In the genomic region with DNA sequence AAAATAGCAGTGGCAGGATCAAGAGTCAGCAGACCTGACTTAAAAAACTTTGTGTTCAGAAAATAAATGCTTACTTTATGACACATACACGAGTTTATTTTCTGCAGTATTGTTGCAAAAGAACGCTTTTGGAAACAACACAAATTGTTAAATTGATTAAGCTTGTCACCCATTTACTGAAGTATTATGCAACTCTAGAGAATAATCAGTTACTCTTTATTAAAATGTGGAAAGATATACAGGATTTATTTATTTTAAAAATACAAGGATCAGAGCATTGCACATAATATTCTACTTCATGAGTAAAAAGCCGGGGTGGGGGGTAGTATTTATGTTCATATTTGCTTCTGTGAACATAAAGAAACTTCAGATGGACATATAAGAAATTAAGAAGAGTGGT, we compare ENCODE assay signal across 19 cellular contexts.
A peak's percentile ranks its signal among the peaks of the same experiment; 100 is the strongest.
DNase-seq lines count a peak whose midpoint lies in the region; ATAC-seq and TF ChIP-seq lines count a peak whose summit lies in the region.
"Had no signal": no experiment of that assay in that cellular context is flagged by ENCODE, and none has a peak within 500 bp of the region (broad histone marks: within the 10 kb centered on the region; RNA-seq: fewer than 3 reads in every experiment).

No MANE protein-coding gene starts in this region.

- H3K79me2 ChIP-seq in Loucy (ENCODE audit: insufficient read depth, low read length): peaks cover 99% of the 10 kb centered on the region

- no peaks in the 10 kb centered on the region for H3K27me3 Mint-ChIP-seq in T-helper 2 cell treated with Interferon-gamma antibody and Interleukin-4, amounts not matched to agents 5 μg/mL and 100 μg/mL, for 36 hours (ENCODE audit: low read depth)
- no peaks in the 10 kb centered on the region for H3K27me3 Mint-ChIP-seq in central memory CD8-positive, alpha-beta T cell

- H3K4me1 ChIP-seq in Loucy (ENCODE audit: insufficient read depth, low read length, poor library complexity, severe bottlenecking) (peaks cover 66% of the 10 kb centered on the region), neutrophil (ENCODE audit: control insufficient read depth in 1 of 2, insufficient read depth in 1 of 2, low read depth in 1 of 2, low read length in 1 of 2) (peaks cover 88 to 92% of the 10 kb centered on the region in 2 experiments)
- H3K4me1 ChIP-seq: tibial artery had no signal

- peak overlapping the region; percentile 80 for H3K27ac Mint-ChIP-seq in T-helper 2 cell treated with Interferon-gamma antibody and Interleukin-4, amounts not matched to agents 5 μg/mL and 100 μg/mL, for 36 hours
- peak overlapping the region; percentile 94 for H3K27ac Mint-ChIP-seq in central memory CD8-positive, alpha-beta T cell (ENCODE audit: low read depth)
- H3K27ac Mint-ChIP-seq: activated B cell treated with CpG ODN at 0.5 μM for 24 hours had no signal

- no peaks in the 10 kb centered on the region for H3F3A ChIP-seq in Loucy (ENCODE audit: low read depth)

- ATAC-seq in central memory CD8-positive, alpha-beta T cell (replicated peaks; ENCODE audit: extremely low read depth, poor library complexity, severe bottlenecking): no peak
- ATAC-seq in HG03342 (IDR thresholded peaks at IDR 0.05; ENCODE audit: unreplicated experiment): no peak

- H3K27me3 ChIP-seq in Loucy (ENCODE audit: insufficient read depth, low read length, poor library complexity, severe bottlenecking) (no peaks in the 10 kb centered on the region), neutrophil (no peaks in the 10 kb centered on the region)

- peak overlapping the region; percentile 88 for H3K27ac ChIP-seq in neutrophil
- H3K27ac ChIP-seq: C4-2B, RWPE1, tibial artery had no signal

- no peaks in the 10 kb centered on the region for H3K9me3 Mint-ChIP-seq in T-helper 2 cell treated with Interferon-gamma antibody and Interleukin-4, amounts not matched to agents 5 μg/mL and 100 μg/mL, for 36 hours
- no peaks in the 10 kb centered on the region for H3K9me3 Mint-ChIP-seq in central memory CD8-positive, alpha-beta T cell
- H3K9me3 Mint-ChIP-seq: activated B cell treated with CpG ODN at 0.5 μM for 24 hours had no signal

- H3K36me3 ChIP-seq in Loucy (ENCODE audit: insufficient read depth, low read length) (no peaks in the 10 kb centered on the region), neutrophil (peaks cover 59% of the 10 kb centered on the region)
- H3K36me3 ChIP-seq: tibial artery had no signal

- peaks cover 50% of the 10 kb centered on the region for H3K36me3 Mint-ChIP-seq in T-helper 2 cell treated with Interferon-gamma antibody and Interleukin-4, amounts not matched to agents 5 μg/mL and 100 μg/mL, for 36 hours (ENCODE audit: low read depth)
- peaks cover 36% of the 10 kb centered on the region for H3K36me3 Mint-ChIP-seq in central memory CD8-positive, alpha-beta T cell (ENCODE audit: insufficient read depth)

- H3K4me1 Mint-ChIP-seq in T-helper 2 cell treated with Interferon-gamma antibody and Interleukin-4, amounts not matched to agents 5 μg/mL and 100 μg/mL, for 36 hours (ENCODE audit: low read depth): peaks cover 42% of the 10 kb centered on the region
- H3K4me1 Mint-ChIP-seq in central memory CD8-positive, alpha-beta T cell: peaks cover 64% of the 10 kb centered on the region

- H3K4me2 ChIP-seq in Loucy (ENCODE audit: low read depth, low read length, poor library complexity, severe bottlenecking): peak overlapping the region; percentile 94

- TF ChIP-seq CTCF in Loucy (conservative IDR thresholded peaks at IDR 0.05; ENCODE audit: low read length) (no peak), neutrophil (IDR thresholded peaks at IDR 0.05) (no peak), GM10266 (IDR thresholded peaks at IDR 0.05; ENCODE audit: control insufficient read depth, insufficient read depth, low read depth, missing control alignments) (no peak)

- H3K9me3 ChIP-seq in Loucy (ENCODE audit: insufficient read depth, low read depth, low read length): no peaks in the 10 kb centered on the region
- no peaks in the 10 kb centered on the region for H3K9me3 ChIP-seq in neutrophil
- H3K9me3 ChIP-seq: tibial artery had no signal

- no peak for DNase-seq in T-helper 2 cell treated with Interferon-gamma antibody and Interleukin-4, amounts not matched to agents 5 μg/mL and 100 μg/mL, for 36 hours (ENCODE audit: low spot score)
- DNase-seq in T-helper 2 cell: no peak
- DNase-seq in central memory CD8-positive, alpha-beta T cell (ENCODE audit: low spot score in 2 of 2): no peak
- DNase-seq in HEK293T (ENCODE audit: extremely low spot score): no peak
- no peak for DNase-seq in GM10266 (ENCODE audit: extremely low spot score)
- DNase-seq: 8988T; activated B cell treated with CpG ODN at 0.5 μM for 24 hours; erythroblast; glutamatergic neuron; mesenchymal stem cell; MM.1S; NCI-H1694 treated with DMSO at 0.1 percent for 48 hours; stimulated activated CD4-positive, alpha-beta T cell treated with anti-CD3 and anti-CD28 coated beads, Interleukin-4, amount 100 ng/mL, for 1 hour; tibial artery had no signal

- CTCF ChIA-PET in HEK293T (lab: Yijun Ruan, JAX): no interaction called here

- H3K4me3 ChIP-seq in Loucy (ENCODE audit: low read length, poor library complexity, severe bottlenecking): peak overlapping the region; percentile 89
- peak overlapping the region; percentile 50 to 65 for H3K4me3 ChIP-seq in neutrophil (ENCODE audit: low read depth in 1 of 2, low read length in 1 of 2)
- H3K4me3 ChIP-seq: tibial artery had no signal

- no peaks in the 10 kb centered on the region for H3K9me2 ChIP-seq in Loucy (replicated peaks; ENCODE audit: low read depth, low read length)

- peak overlapping the region; percentile 89 for H3K4me3 Mint-ChIP-seq in T-helper 2 cell treated with Interferon-gamma antibody and Interleukin-4, amounts not matched to agents 5 μg/mL and 100 μg/mL, for 36 hours
- H3K4me3 Mint-ChIP-seq in central memory CD8-positive, alpha-beta T cell: peak overlapping the region; percentile 89
- H3K4me3 Mint-ChIP-seq: activated B cell treated with CpG ODN at 0.5 μM for 24 hours had no signal

- H4K20me1 ChIP-seq in Loucy (ENCODE audit: insufficient read depth, low read length, poor library complexity, severe bottlenecking): peaks cover 4% of the 10 kb centered on the region

- POLR2A ChIA-PET in HEK293T (lab: Yijun Ruan, JAX): no interaction called here

- H2AFZ ChIP-seq in Loucy (ENCODE audit: low read length): no peak overlapping the region

- peak overlapping the region; percentile 90 for H3K9ac ChIP-seq in Loucy (ENCODE audit: low read depth, low read length, poor library complexity, severe bottlenecking)

TF ChIP-seq in HEK293T, 16 proteins besides CTCF, POLR2A, EP300 and RAD21:
- TF ChIP-seq ELF4 (IDR thresholded peaks at IDR 0.05) (no peak), L3MBTL2 (conservative IDR thresholded peaks at IDR 0.05) (no peak), CTBP1 (IDR thresholded peaks at IDR 0.05; ENCODE audit: borderline replicate concordance) (no peak), HDGF (IDR thresholded peaks at IDR 0.05; ENCODE audit: borderline replicate concordance) (no peak)
